ENCODE assay signal across 22 cellular contexts in genomic region chr9:134483361-134484184, GRCh38.
DNase-seq lines count a peak whose midpoint lies in the region; ATAC-seq and TF ChIP-seq lines count a peak whose summit lies in the region.
"Had no signal": no experiment of that assay in that cellular context is flagged by ENCODE, and none has a peak within 500 bp of the region (broad histone marks: within the 10 kb centered on the region; RNA-seq: fewer than 3 reads in every experiment).

No MANE protein-coding gene starts in this region.

- peaks cover 31 to 100% (median 96%) of the 10 kb centered on the region in 10 experiments for H3K4me1 ChIP-seq in BLaER1 treated with 17β-estradiol and CSF1 and Interleukin-3, amounts not matched to agents 10 nM and 100 nM
- H3K4me1 ChIP-seq in left lung (no peaks in the 10 kb centered on the region), spleen (peaks cover 0 to 46% (median 10%) of the 10 kb centered on the region in 6 donors), mesendoderm (ENCODE audit: control insufficient read depth, low read depth, low read length) (no peaks in the 10 kb centered on the region), vagina (no peaks in the 10 kb centered on the region)
- H3K4me1 ChIP-seq: HAP-1, Peyer's patch had no signal

- peak overlapping the region in 9 of 11 experiments; percentile 72 to 90 (median 82); a peak in 19 of 22 replicates for H3K4me2 ChIP-seq in BLaER1 treated with 17β-estradiol and CSF1 and Interleukin-3, amounts not matched to agents 10 nM and 100 nM
- no peak overlapping the region for H3K4me2 ChIP-seq in mesendoderm (ENCODE audit: low read length)

- DNase-seq in activated effector memory CD4-positive, alpha-beta T cell treated with anti-CD3 and anti-CD28 coated beads, Interleukin-2, amount 50 U/mL, for 16 hours: peak; percentile 36
- no peak for DNase-seq in activated effector memory CD4-positive, alpha-beta T cell treated with Interleukin-2 at 50 U/mL for 16 hours
- DNase-seq in left lung: peak; percentile 21 to 66
- peak; percentile 59 for DNase-seq in spleen
- DNase-seq in mesendoderm: no peak
- no peak for DNase-seq in vagina (ENCODE audit: extremely low spot score in 2 of 2)
- no peak for DNase-seq in NCI-H526 treated with DMSO at 0.1 percent for 48 hours (lab: John Stamatoyannopoulos, UW)
- DNase-seq: Calu3; CD8-positive, alpha-beta T cell; GF-D8; NCI-H1092; NCI-H1436 treated with DMSO at 0.1 percent for 48 hours; NCI-H2029 treated with DMSO at 0.1 percent for 48 hours; NCI-H2171 treated with DMSO at 0.1 percent for 48 hours; NCI-H446; NCI-H69; Peyer's patch; SHP77 treated with DMSO at 0.1 percent for 48 hours had no signal

- TF ChIP-seq CTCF in left lung (IDR thresholded peaks at IDR 0.05) (no peak), spleen (IDR thresholded peaks at IDR 0.05 in 8 of 11, conservative IDR thresholded peaks at IDR 0.05 in 3 of 11) (no peak), vagina (IDR thresholded peaks at IDR 0.05) (no peak)

- peak overlapping the region in 6 of 11 experiments; percentile 75 to 89 (median 84); a peak in 13 of 22 replicates for H3K9ac ChIP-seq in BLaER1 treated with 17β-estradiol and CSF1 and Interleukin-3, amounts not matched to agents 10 nM and 100 nM
- no peak overlapping the region for H3K9ac ChIP-seq in mesendoderm (ENCODE audit: low read length)

- intact Hi-C loops in left lung (cut with DNase I) (no loop called here), spleen (cut with DNase I; ENCODE audit: low total_unique reads) (no loop called here), vagina (cut with DNase I) (no loop called here)

- H2BK15ac ChIP-seq in mesendoderm (replicated peaks; ENCODE audit: low read depth): no peak overlapping the region

- no peak overlapping the region for H3K23ac ChIP-seq in mesendoderm (ENCODE audit: low read length)

- no peak overlapping the region for H2BK120ac ChIP-seq in mesendoderm (ENCODE audit: low read depth, low read length)

- no peaks in the 10 kb centered on the region for H3K79me2 ChIP-seq in mesendoderm (ENCODE audit: control insufficient read depth, insufficient read depth, low read length)

- no peak overlapping the region for H4K8ac ChIP-seq in mesendoderm (ENCODE audit: low read depth, low read length)

- no peak overlapping the region for H4K5ac ChIP-seq in mesendoderm (ENCODE audit: low read length)

- H3K4ac ChIP-seq in mesendoderm (ENCODE audit: low read depth, low read length): no peak overlapping the region

- no peak overlapping the region for H3K56ac ChIP-seq in mesendoderm (ENCODE audit: low read length)

- peak overlapping the region in 8 of 11 experiments; percentile 80 to 98 (median 92); a peak in 16 of 22 replicates for H3K27ac ChIP-seq in BLaER1 treated with 17β-estradiol and CSF1 and Interleukin-3, amounts not matched to agents 10 nM and 100 nM
- H3K27ac ChIP-seq in left lung: no peak overlapping the region
- no peak overlapping the region for H3K27ac ChIP-seq in spleen
- H3K27ac ChIP-seq in mesendoderm (ENCODE audit: low read depth, low read length): no peak overlapping the region
- no peak overlapping the region for H3K27ac ChIP-seq in vagina
- H3K27ac ChIP-seq: HL-60, Peyer's patch had no signal

- no peak overlapping the region for H3K4me3 ChIP-seq in BLaER1 treated with 17β-estradiol and CSF1 and Interleukin-3, amounts not matched to agents 10 nM and 100 nM
- H3K4me3 ChIP-seq in left lung (no peak overlapping the region), spleen (no peak overlapping the region), mesendoderm (ENCODE audit: low read length) (no peak overlapping the region), vagina (no peak overlapping the region)
- H3K4me3 ChIP-seq: HAP-1, MG63, Peyer's patch had no signal

- H2AK5ac ChIP-seq in mesendoderm (ENCODE audit: low read length): no peak overlapping the region

- H3K9me3 ChIP-seq in BLaER1 treated with 17β-estradiol and CSF1 and Interleukin-3, amounts not matched to agents 10 nM and 100 nM (replicated peaks in 1 of 11): peaks cover 0 to 13% (median 7%) of the 10 kb centered on the region in 11 experiments; a peak in 10 of 22 replicates
- H3K9me3 ChIP-seq in left lung: no peaks in the 10 kb centered on the region
- H3K9me3 ChIP-seq in spleen: no peaks in the 10 kb centered on the region
- no peaks in the 10 kb centered on the region for H3K9me3 ChIP-seq in vagina
- H3K9me3 ChIP-seq: HAP-1, MG63, Peyer's patch had no signal

- no peak overlapping the region for H3K18ac ChIP-seq in mesendoderm (ENCODE audit: low read length)

- 82 to 89% (median 85%) methylated on average over 24 of the region's 24 CpGs for WGBS in spleen, 5 donors
- no CpG with 5 or more reads among the region's 24 CpGs for WGBS in mesendoderm (ENCODE audit: extremely low coverage, insufficient coverage, low lambda C conversion rate)

- no peaks in the 10 kb centered on the region for H3K79me1 ChIP-seq in mesendoderm (ENCODE audit: low read length)

- no peaks in the 10 kb centered on the region for H3K36me3 ChIP-seq in BLaER1 treated with 17β-estradiol and CSF1 and Interleukin-3, amounts not matched to agents 10 nM and 100 nM
- H3K36me3 ChIP-seq in left lung (no peaks in the 10 kb centered on the region), spleen (no peaks in the 10 kb centered on the region), mesendoderm (ENCODE audit: control insufficient read depth, insufficient read depth, low read length) (no peaks in the 10 kb centered on the region), vagina (no peaks in the 10 kb centered on the region)
- H3K36me3 ChIP-seq: HAP-1, MG63, Peyer's patch had no signal

- peaks cover 0 to 23% (median 0%) of the 10 kb centered on the region in 11 experiments; a peak in 5 of 22 replicates for H3K27me3 ChIP-seq in BLaER1 treated with 17β-estradiol and CSF1 and Interleukin-3, amounts not matched to agents 10 nM and 100 nM
- H3K27me3 ChIP-seq in left lung (peaks cover 0 to 5% of the 10 kb centered on the region in 2 donors), spleen (replicated peaks in 1 of 7) (no peaks in the 10 kb centered on the region), mesendoderm (ENCODE audit: insufficient read depth, low read length, poor library complexity) (no peaks in the 10 kb centered on the region), vagina (no peaks in the 10 kb centered on the region)
- H3K27me3 ChIP-seq: MG63, Peyer's patch had no signal

- H4K20me1 ChIP-seq in BLaER1 treated with 17β-estradiol and CSF1 and Interleukin-3, amounts not matched to agents 10 nM and 100 nM: no peaks in the 10 kb centered on the region

- TF ChIP-seq POLR2A in spleen (IDR thresholded peaks at IDR 0.05): no peak
- no peak for TF ChIP-seq POLR2A in vagina (IDR thresholded peaks at IDR 0.05)

- ATAC-seq in left lung: no peak
- ATAC-seq: CD8-positive, alpha-beta T cell had no signal

- no peak overlapping the region for H2BK5ac ChIP-seq in mesendoderm (ENCODE audit: low read length)

Comparison
In these comparisons a context has a peak if more than half of its experiments do, and no peak if none do; other contexts are left out.
1. DNase-seq: peak in activated effector memory CD4-positive, alpha-beta T cell treated with anti-CD3 and anti-CD28 coated beads, Interleukin-2, amount 50 U/mL, for 16 hours (single experiment), left lung (2 of 2) and spleen (single experiment); none in activated effector memory CD4-positive, alpha-beta T cell treated with Interleukin-2 at 50 U/mL for 16 hours (single experiment), mesendoderm (single experiment), vagina (0 of 2) and NCI-H526 treated with DMSO at 0.1 percent for 48 hours (single experiment).
2. H3K27ac ChIP-seq: peak in BLaER1 treated with 17β-estradiol and CSF1 and Interleukin-3, amounts not matched to agents 10 nM and 100 nM (8 of 11); none in left lung (0 of 2), spleen (0 of 8), mesendoderm (single experiment) and vagina (single experiment).